Comparison of ENCODE assay signal across 8 cellular contexts in the genomic region with DNA sequence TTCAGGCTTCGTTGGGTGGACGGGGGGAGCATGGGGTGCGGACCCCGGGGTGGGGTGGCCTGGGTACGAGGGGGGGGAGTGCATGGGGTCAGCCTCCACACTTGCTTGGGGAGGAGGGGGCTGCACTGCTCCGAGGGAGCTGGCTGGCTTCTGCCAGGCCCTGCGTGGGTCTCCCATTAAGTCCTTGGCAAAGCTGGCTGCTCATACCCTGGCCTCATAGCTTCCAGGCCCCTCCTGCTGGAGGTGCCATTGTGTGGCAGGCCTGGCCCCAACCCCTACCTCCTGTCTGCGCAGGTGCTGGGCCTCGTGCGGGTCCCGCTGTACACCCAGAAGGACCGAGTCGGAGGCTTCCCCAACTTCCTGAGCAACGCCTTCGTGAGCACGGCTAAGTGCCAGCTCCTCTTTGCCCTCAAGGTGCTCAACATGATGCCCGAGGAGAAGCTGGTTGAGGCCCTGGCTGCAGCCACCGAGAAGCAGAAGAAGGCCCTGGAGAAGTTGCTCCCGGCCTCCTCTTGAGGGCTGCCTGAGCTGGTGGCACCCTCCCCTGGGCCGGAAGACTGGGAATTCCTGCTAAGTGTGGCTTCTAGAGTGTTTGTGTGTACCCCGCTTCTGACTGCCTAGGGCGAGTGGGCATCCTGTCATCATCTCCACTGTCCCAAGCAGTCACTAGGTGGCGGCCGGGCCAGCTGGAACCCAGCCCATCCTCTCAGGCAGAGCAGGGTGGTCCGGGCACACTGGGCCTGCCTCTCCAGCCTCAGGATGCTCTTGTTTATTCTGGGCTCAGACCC. TPM values are rescaled to one million over a fixed set of nuclear protein-coding genes. Genes with fewer than 3 reads are reported as not detected.
DNase-seq lines count a peak whose midpoint lies in the region; ATAC-seq and TF ChIP-seq lines count a peak whose summit lies in the region.

No MANE protein-coding gene starts in this region.

- peak overlapping the region; percentile 79 for H3K4me3 Mint-ChIP-seq in activated CD8-positive, alpha-beta T cell treated with anti-CD3 and anti-CD28 coated beads for 36 hours

- intact Hi-C loops in activated CD8-positive, alpha-beta T cell treated with anti-CD3 and anti-CD28 coated beads for 36 hours (cut with micrococcal nuclease) = no loop called here
- intact Hi-C loops in Right ventricle myocardium superior (cut with DNase I) (no loop called here), sigmoid colon (cut with DNase I) (no loop called here)

- H3K4me1 ChIP-seq in GM23248 (ENCODE audit: insufficient read depth) (peaks cover 14% of the 10 kb centered on the region), sigmoid colon (peaks cover 0 to 38% (median 32%) of the 10 kb centered on the region in 4 donors)

- no peaks in the 10 kb centered on the region for H3K9me2 ChIP-seq in GM23248 (ENCODE audit: insufficient read depth)

- peaks cover 11% of the 10 kb centered on the region for H3K36me3 Mint-ChIP-seq in activated CD8-positive, alpha-beta T cell treated with anti-CD3 and anti-CD28 coated beads for 36 hours (ENCODE audit: low read depth)

- peak overlapping the region; percentile 75 for H3K27ac Mint-ChIP-seq in activated CD8-positive, alpha-beta T cell treated with anti-CD3 and anti-CD28 coated beads for 36 hours

- TF ChIP-seq POLR2A in sigmoid colon (IDR thresholded peaks at IDR 0.05) = no peak

- 0 out of 2 replicates have a peak, but pooled peaks cover 8% of the 10 kb centered on the region for H3F3A ChIP-seq in GM23248 (ENCODE audit: insufficient read depth)

- H3K27me3 Mint-ChIP-seq in activated CD8-positive, alpha-beta T cell treated with anti-CD3 and anti-CD28 coated beads for 36 hours = no peaks in the 10 kb centered on the region

- no peak overlapping the region for H2AFZ ChIP-seq in GM23248

- peaks cover 21% of the 10 kb centered on the region for H3K4me1 Mint-ChIP-seq in activated CD8-positive, alpha-beta T cell treated with anti-CD3 and anti-CD28 coated beads for 36 hours (ENCODE audit: low read depth)

- ATAC-seq in activated CD8-positive, alpha-beta T cell treated with anti-CD3 and anti-CD28 coated beads for 36 hours = no peak
- no peak for ATAC-seq in Right ventricle myocardium superior (ENCODE audit: poor library complexity)
- ATAC-seq in GM18858 (IDR thresholded peaks at IDR 0.05; ENCODE audit: unreplicated experiment) = no peak

- peak overlapping the region; percentile 68 for H3K4me2 ChIP-seq in GM23248 (ENCODE audit: unreplicated experiment)

- 49 to 61% methylated on average over 19 to 25 of the region's 25 CpGs for WGBS in GM23248 (ENCODE audit: low coverage in 1 of 2, low lambda C conversion rate in 2 of 2, missing lambda C conversion rate in 2 of 2), 2 experiments
- 54 to 65% methylated on average over 25 of the region's 25 CpGs for WGBS in sigmoid colon, 2 donors

- POLR2A ChIA-PET in activated CD8-positive, alpha-beta T cell treated with anti-CD3 and anti-CD28 coated beads for 36 hours (lab: Charles Lee) = interaction anchor here (0.7 to 2.7 kb wide), 12 partner anchors 11 to 159 kb away, joined by 3 to 10 read pairs (median 3); a partner anchor contains a TSS

- no peaks in the 10 kb centered on the region for H4K20me1 ChIP-seq in GM23248 (ENCODE audit: insufficient read depth)

- H3K27me3 ChIP-seq in GM23248 (replicated peaks; ENCODE audit: insufficient read depth) (no peaks in the 10 kb centered on the region), sigmoid colon (no peaks in the 10 kb centered on the region)

- CTCF ChIA-PET in activated CD8-positive, alpha-beta T cell treated with anti-CD3 and anti-CD28 coated beads for 36 hours (lab: Charles Lee) = interaction anchor here (1.0 to 1.6 kb wide), 3 partner anchors 12 to 40 kb away, joined by 3 read pairs; a partner anchor contains a TSS

- in situ Hi-C loops in GM23248 (cut with MboI) = no loop called here
- in situ Hi-C loops in GM13977 (cut with MboI; ENCODE audit: low pct_unique_long_range_greater_than_20kb, low sequenced_read_pairs, unreplicated experiment) = no loop called here

- peak overlapping the region; percentile 81 for H3K4me3 ChIP-seq in GM23248
- peak overlapping the region in 3 of 4 donors; percentile 85 to 93 (median 92) for H3K4me3 ChIP-seq in sigmoid colon

- no peaks in the 10 kb centered on the region for H3K79me2 ChIP-seq in GM23248 (ENCODE audit: insufficient read depth)

- H3K9me3 ChIP-seq in GM23248 (ENCODE audit: low read depth) (no peaks in the 10 kb centered on the region), sigmoid colon (no peaks in the 10 kb centered on the region)

- DNase-seq in GM23248 (peak; percentile 44), Right ventricle myocardium superior (peak; percentile 71), sigmoid colon (peak; percentile 74), NCI-H1417 treated with DMSO at 0.1 percent for 48 hours (lab: John Stamatoyannopoulos, UW) (no peak), GM13977 (ENCODE audit: low spot score) (no peak)
- DNase-seq in activated CD8-positive, alpha-beta T cell treated with anti-CD3 and anti-CD28 coated beads for 36 hours = no peak
- no peak for DNase-seq in stimulated activated naive CD4-positive, alpha-beta T cell (lab: John Stamatoyannopoulos, UW)

- 0 out of 2 replicates have a peak, but pooled peaks cover 3% of the 10 kb centered on the region for H3K36me3 ChIP-seq in GM23248 (ENCODE audit: low read depth)
- H3K36me3 ChIP-seq in sigmoid colon = peaks cover 13 to 46% (median 22%) of the 10 kb centered on the region in 4 donors

- H3K27ac ChIP-seq in GM23248 (peak overlapping the region; percentile 47), sigmoid colon (peak overlapping the region; percentile 88 to 93 (median 91))

- TF ChIP-seq CTCF in activated CD8-positive, alpha-beta T cell treated with anti-CD3 and anti-CD28 coated beads for 36 hours (IDR thresholded peaks at IDR 0.05) = no peak
- TF ChIP-seq CTCF in sigmoid colon (IDR thresholded peaks at IDR 0.05) (no peak), GM13977 (IDR thresholded peaks at IDR 0.05; ENCODE audit: extremely low read depth, insufficient read depth, missing control alignments) (no peak)

- no peak for TF ChIP-seq EP300 in sigmoid colon (IDR thresholded peaks at IDR 0.05)

- H3K9me3 Mint-ChIP-seq in activated CD8-positive, alpha-beta T cell treated with anti-CD3 and anti-CD28 coated beads for 36 hours = no peaks in the 10 kb centered on the region

- H3K9ac ChIP-seq in GM23248 = peak overlapping the region; percentile 85

RNA-seq across cellular contexts. Expression of a gene that starts 1.5 kb away (rescaled TPM):
- total RNA-seq in GM23248 (2014; rRNA removed; shearing (Covaris generic)) = 34.8 and 43.6 TPM in 2 replicates
- polyA plus RNA-seq in GM23248 (2016; fragmentation: Nextera tagmentation; extraction: Ambion mirVana) = 42.9 and 43.6 TPM in 2 replicates
- 10 to 100 TPM; 22.3 to 25.6 TPM for total RNA-seq in activated CD8-positive, alpha-beta T cell treated with anti-CD3 and anti-CD28 coated beads for 36 hours
- 52.8 TPM for total RNA-seq in Right ventricle myocardium superior
- total RNA-seq in sigmoid colon = 10 to 100 TPM; 16.6 to 21.8 (median 18.6) TPM
- 10 to 100 TPM; 53.7 to 75.1 (median 61.9) TPM for polyA plus RNA-seq in sigmoid colon

RNA-seq across cellular contexts. Expression of a gene that starts 39.2 kb away (rescaled TPM):
- 17.6 and 20.0 TPM in 2 replicates for total RNA-seq in GM23248 (2014; rRNA removed; shearing (Covaris generic))
- polyA plus RNA-seq in GM23248 (2016; fragmentation: Nextera tagmentation; extraction: Ambion mirVana) (12.8 and 13.0 TPM in 2 replicates), sigmoid colon (10 to 100 TPM in 1 of 3 donors, 1 to 10 TPM in 2; 3.9 to 20.8 (median 9.6) TPM)
- total RNA-seq in activated CD8-positive, alpha-beta T cell treated with anti-CD3 and anti-CD28 coated beads for 36 hours = 10 to 100 TPM; 13.0 to 13.8 TPM
- total RNA-seq in Right ventricle myocardium superior (9.1 TPM), sigmoid colon (10 to 100 TPM; 20.3 to 30.7 (median 23.8) TPM)

RNA-seq across cellular contexts. Expression of a gene that starts 39.5 kb away (rescaled TPM):
- 0.25 and 0.86 TPM in 2 replicates for total RNA-seq in GM23248 (2014; rRNA removed; shearing (Covaris generic))
- polyA plus RNA-seq in GM23248 (2016; fragmentation: Nextera tagmentation; extraction: Ambion mirVana) (1.7 and 2.3 TPM in 2 replicates), sigmoid colon (1 to 10 TPM in 1 of 3 donors, under 1 TPM in 2; 0.60 to 1.2 (median 0.73) TPM)
- total RNA-seq in activated CD8-positive, alpha-beta T cell treated with anti-CD3 and anti-CD28 coated beads for 36 hours = under 1 TPM; 0.18 to 0.38 TPM
- total RNA-seq in Right ventricle myocardium superior (1.2 TPM), sigmoid colon (under 1 TPM; 0.14 to 0.83 (median 0.43) TPM)

Comparison
In these comparisons a context has a peak if more than half of its experiments do, and no peak if none do; other contexts are left out.
1. DNase-seq: peak in GM23248 (single experiment), Right ventricle myocardium superior (single experiment) and sigmoid colon (single experiment); none in activated CD8-positive, alpha-beta T cell treated with anti-CD3 and anti-CD28 coated beads for 36 hours (single experiment), stimulated activated naive CD4-positive, alpha-beta T cell (0 of 6), NCI-H1417 treated with DMSO at 0.1 percent for 48 hours (single experiment) and GM13977 (single experiment).